In genomic region chr13:98739023-98739422, GRCh38 we compare ENCODE assay signal across 1 cellular context.
TF ChIP-seq lines count a peak whose summit lies in the region.

No MANE protein-coding gene starts in this region.

TF ChIP-seq in H1, 55 proteins besides CTCF, POLR2A, EP300 and RAD21 (continued from another document):
- TF ChIP-seq, protein P1, sequence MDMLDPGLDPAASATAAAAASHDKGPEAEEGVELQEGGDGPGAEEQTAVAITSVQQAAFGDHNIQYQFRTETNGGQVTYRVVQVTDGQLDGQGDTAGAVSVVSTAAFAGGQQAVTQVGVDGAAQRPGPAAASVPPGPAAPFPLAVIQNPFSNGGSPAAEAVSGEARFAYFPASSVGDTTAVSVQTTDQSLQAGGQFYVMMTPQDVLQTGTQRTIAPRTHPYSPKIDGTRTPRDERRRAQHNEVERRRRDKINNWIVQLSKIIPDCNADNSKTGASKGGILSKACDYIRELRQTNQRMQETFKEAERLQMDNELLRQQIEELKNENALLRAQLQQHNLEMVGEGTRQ (IDR thresholded peaks at IDR 0.05; ENCODE audit: low read length), result no peak
- TF ChIP-seq TAF1 (IDR thresholded peaks at IDR 0.05; ENCODE audit: low read depth, low read length) (no peak), CREB1 (IDR thresholded peaks at IDR 0.05) (no peak), CTBP2 (IDR thresholded peaks at IDR 0.05; ENCODE audit: borderline replicate concordance, insufficient read depth, insufficient read length, low read length) (no peak), MAFK (IDR thresholded peaks at IDR 0.05; ENCODE audit: low read depth, low read length) (no peak), RFX5 (IDR thresholded peaks at IDR 0.05; ENCODE audit: borderline replicate concordance, low read depth, low read length) (no peak), HDAC6 (IDR thresholded peaks at IDR 0.05; ENCODE audit: low read depth, low read length) (no peak), SIN3A (conservative IDR thresholded peaks at IDR 0.05 in 1 of 2, IDR thresholded peaks at IDR 0.05 in 1 of 2; ENCODE audit: low read depth in 1 of 2, low read length in 2 of 2) (no peak), NANOG (IDR thresholded peaks at IDR 0.05; ENCODE audit: insufficient read depth, low read depth, low read length, poor library complexity, severe bottlenecking) (no peak), TAF7 (optimal IDR thresholded peaks at IDR 0.05; ENCODE audit: borderline replicate concordance, low read depth, low read length) (no peak), SIRT6 (IDR thresholded peaks at IDR 0.05; ENCODE audit: low read length) (no peak), ASH2L (IDR thresholded peaks at IDR 0.05; ENCODE audit: low read length) (no peak)
- TF ChIP-seq, protein P2, sequence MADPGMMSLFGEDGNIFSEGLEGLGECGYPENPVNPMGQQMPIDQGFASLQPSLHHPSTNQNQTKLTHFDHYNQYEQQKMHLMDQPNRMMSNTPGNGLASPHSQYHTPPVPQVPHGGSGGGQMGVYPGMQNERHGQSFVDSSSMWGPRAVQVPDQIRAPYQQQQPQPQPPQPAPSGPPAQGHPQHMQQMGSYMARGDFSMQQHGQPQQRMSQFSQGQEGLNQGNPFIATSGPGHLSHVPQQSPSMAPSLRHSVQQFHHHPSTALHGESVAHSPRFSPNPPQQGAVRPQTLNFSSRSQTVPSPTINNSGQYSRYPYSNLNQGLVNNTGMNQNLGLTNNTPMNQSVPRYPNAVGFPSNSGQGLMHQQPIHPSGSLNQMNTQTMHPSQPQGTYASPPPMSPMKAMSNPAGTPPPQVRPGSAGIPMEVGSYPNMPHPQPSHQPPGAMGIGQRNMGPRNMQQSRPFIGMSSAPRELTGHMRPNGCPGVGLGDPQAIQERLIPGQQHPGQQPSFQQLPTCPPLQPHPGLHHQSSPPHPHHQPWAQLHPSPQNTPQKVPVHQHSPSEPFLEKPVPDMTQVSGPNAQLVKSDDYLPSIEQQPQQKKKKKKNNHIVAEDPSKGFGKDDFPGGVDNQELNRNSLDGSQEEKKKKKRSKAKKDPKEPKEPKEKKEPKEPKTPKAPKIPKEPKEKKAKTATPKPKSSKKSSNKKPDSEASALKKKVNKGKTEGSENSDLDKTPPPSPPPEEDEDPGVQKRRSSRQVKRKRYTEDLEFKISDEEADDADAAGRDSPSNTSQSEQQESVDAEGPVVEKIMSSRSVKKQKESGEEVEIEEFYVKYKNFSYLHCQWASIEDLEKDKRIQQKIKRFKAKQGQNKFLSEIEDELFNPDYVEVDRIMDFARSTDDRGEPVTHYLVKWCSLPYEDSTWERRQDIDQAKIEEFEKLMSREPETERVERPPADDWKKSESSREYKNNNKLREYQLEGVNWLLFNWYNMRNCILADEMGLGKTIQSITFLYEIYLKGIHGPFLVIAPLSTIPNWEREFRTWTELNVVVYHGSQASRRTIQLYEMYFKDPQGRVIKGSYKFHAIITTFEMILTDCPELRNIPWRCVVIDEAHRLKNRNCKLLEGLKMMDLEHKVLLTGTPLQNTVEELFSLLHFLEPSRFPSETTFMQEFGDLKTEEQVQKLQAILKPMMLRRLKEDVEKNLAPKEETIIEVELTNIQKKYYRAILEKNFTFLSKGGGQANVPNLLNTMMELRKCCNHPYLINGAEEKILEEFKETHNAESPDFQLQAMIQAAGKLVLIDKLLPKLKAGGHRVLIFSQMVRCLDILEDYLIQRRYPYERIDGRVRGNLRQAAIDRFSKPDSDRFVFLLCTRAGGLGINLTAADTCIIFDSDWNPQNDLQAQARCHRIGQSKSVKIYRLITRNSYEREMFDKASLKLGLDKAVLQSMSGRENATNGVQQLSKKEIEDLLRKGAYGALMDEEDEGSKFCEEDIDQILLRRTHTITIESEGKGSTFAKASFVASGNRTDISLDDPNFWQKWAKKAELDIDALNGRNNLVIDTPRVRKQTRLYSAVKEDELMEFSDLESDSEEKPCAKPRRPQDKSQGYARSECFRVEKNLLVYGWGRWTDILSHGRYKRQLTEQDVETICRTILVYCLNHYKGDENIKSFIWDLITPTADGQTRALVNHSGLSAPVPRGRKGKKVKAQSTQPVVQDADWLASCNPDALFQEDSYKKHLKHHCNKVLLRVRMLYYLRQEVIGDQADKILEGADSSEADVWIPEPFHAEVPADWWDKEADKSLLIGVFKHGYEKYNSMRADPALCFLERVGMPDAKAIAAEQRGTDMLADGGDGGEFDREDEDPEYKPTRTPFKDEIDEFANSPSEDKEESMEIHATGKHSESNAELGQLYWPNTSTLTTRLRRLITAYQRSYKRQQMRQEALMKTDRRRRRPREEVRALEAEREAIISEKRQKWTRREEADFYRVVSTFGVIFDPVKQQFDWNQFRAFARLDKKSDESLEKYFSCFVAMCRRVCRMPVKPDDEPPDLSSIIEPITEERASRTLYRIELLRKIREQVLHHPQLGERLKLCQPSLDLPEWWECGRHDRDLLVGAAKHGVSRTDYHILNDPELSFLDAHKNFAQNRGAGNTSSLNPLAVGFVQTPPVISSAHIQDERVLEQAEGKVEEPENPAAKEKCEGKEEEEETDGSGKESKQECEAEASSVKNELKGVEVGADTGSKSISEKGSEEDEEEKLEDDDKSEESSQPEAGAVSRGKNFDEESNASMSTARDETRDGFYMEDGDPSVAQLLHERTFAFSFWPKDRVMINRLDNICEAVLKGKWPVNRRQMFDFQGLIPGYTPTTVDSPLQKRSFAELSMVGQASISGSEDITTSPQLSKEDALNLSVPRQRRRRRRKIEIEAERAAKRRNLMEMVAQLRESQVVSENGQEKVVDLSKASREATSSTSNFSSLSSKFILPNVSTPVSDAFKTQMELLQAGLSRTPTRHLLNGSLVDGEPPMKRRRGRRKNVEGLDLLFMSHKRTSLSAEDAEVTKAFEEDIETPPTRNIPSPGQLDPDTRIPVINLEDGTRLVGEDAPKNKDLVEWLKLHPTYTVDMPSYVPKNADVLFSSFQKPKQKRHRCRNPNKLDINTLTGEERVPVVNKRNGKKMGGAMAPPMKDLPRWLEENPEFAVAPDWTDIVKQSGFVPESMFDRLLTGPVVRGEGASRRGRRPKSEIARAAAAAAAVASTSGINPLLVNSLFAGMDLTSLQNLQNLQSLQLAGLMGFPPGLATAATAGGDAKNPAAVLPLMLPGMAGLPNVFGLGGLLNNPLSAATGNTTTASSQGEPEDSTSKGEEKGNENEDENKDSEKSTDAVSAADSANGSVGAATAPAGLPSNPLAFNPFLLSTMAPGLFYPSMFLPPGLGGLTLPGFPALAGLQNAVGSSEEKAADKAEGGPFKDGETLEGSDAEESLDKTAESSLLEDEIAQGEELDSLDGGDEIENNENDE (IDR thresholded peaks at IDR 0.05; ENCODE audit: insufficient replicate concordance, low read length), result no peak
